In genomic region chr5:181204561-181205401, GRCh38 we compare ENCODE assay signal across 8 cellular contexts. TPM values are rescaled to one million over a fixed set of nuclear protein-coding genes. Genes with fewer than 3 reads are reported as not detected.
DNase-seq lines count a peak whose midpoint lies in the region; ATAC-seq, FAIRE-seq and TF ChIP-seq lines count a peak whose summit lies in the region.

TSS of gene TRIM7 (minus strand) at chr5:181205196. CDS start at chr5:181205110, 86 bp downstream.

- TF ChIP-seq EP300 in HepG2 (IDR thresholded peaks at IDR 0.05; ENCODE audit: low read depth in 2 of 2, low read length in 2 of 2) (no peak), HepG2 (CRISPR knock-in tag; IDR thresholded peaks at IDR 0.05; ENCODE audit: borderline replicate concordance) (no peak)

- no peak for TF ChIP-seq CTCF in BE2C (IDR thresholded peaks at IDR 0.05; ENCODE audit: low read depth, low read length)
- TF ChIP-seq CTCF in LNCaP clone FGC (IDR thresholded peaks at IDR 0.05; ENCODE audit: control insufficient read depth, extremely low read depth, insufficient read depth), result no peak
- TF ChIP-seq CTCF in mammary epithelial cell (conservative IDR thresholded peaks at IDR 0.05 in 1 of 2, IDR thresholded peaks at IDR 0.05 in 1 of 2; ENCODE audit: extremely low read depth in 1 of 2, insufficient read depth in 1 of 2, low read depth in 1 of 2, low read length in 2 of 2), result no peak
- TF ChIP-seq CTCF in HepG2 (CRISPR knock-in tag; IDR thresholded peaks at IDR 0.05), result no peak
- TF ChIP-seq CTCF in thoracic aorta (IDR thresholded peaks at IDR 0.05), result no peak

- peak within 1 kb of the TSS; percentile 88 for H3K4me2 ChIP-seq in mammary epithelial cell (ENCODE audit: insufficient read depth, low read depth, low read length)
- H3K4me2 ChIP-seq in HepG2 (ENCODE audit: low read depth, low read length), result peak within 1 kb of the TSS; percentile 97

- BruUV-seq in mammary epithelial cell (replicated peaks; lab: Mats Ljungman, UMichigan) (no TSS peak), HepG2 (replicated peaks; lab: Mats Ljungman, UMichigan) (no TSS peak)

- DNase-seq in BE2C, result peak; percentile 53
- no peak for DNase-seq in LNCaP clone FGC (ENCODE audit: low read depth)
- peak; percentile 74 for DNase-seq in mammary epithelial cell
- DNase-seq in HepG2 (ENCODE audit: low spot score), result no peak
- no peak for DNase-seq in thoracic aorta (ENCODE audit: low spot score)
- DNase-seq in HTR-8/SVneo (ENCODE audit: insufficient read length, low spot score), result no peak
- DNase-seq in Kasumi-1 (lab: John Stamatoyannopoulos, UW), result no peak

- H3K27ac ChIP-seq in mammary epithelial cell (ENCODE audit: insufficient read depth, low read depth, low read length) (no peak within 1 kb of the TSS), HepG2 (ENCODE audit: extremely low read length, insufficient read depth, low read length) (no peak within 1 kb of the TSS), thoracic aorta (peak within 1 kb of the TSS; percentile 69 to 89)

- POLR2A ChIA-PET in HepG2 (lab: Yijun Ruan, JAX), result interaction anchor here (1.2 to 7.4 kb wide), 2 partner anchors 13 to 19 kb away, joined by 3 to 104 read pairs; no protein-coding TSS in a partner anchor

- intact Hi-C loops in mammary epithelial cell (cut with micrococcal nuclease), result no loop called here
- intact Hi-C loops in HepG2 (cut with micrococcal nuclease; ENCODE audit: unreplicated experiment), result no loop called here

- FAIRE-seq in HepG2 (lab: Jason Lieb, UNC) (no peak), HTR-8/SVneo (lab: Jason Lieb, UNC) (no peak)

- H4K20me1 ChIP-seq in mammary epithelial cell (ENCODE audit: insufficient read depth, low read length), result no peaks in the 10 kb centered on the region
- H4K20me1 ChIP-seq in HepG2 (ENCODE audit: insufficient read depth, low read length), result no peaks in the 10 kb centered on the region

- H3K36me3 ChIP-seq in BE2C, result no peaks in the 10 kb centered on the region
- peaks cover 4% of the 10 kb centered on the region for H3K36me3 ChIP-seq in mammary epithelial cell (ENCODE audit: insufficient read depth, low read length)
- no peaks in the 10 kb centered on the region for H3K36me3 ChIP-seq in HepG2 (replicated peaks in 1 of 2; ENCODE audit: control insufficient read depth in 1 of 2, insufficient read depth in 2 of 2, low read length in 2 of 2)
- no peaks in the 10 kb centered on the region for H3K36me3 ChIP-seq in thoracic aorta

- H3K9ac ChIP-seq in mammary epithelial cell (ENCODE audit: insufficient read depth, low read length) (peak within 1 kb of the TSS; percentile 9), HepG2 (ENCODE audit: insufficient read depth, low read depth, low read length) (peak within 1 kb of the TSS; percentile 3; the same call in 1 of the 2 replicates)

- TF ChIP-seq RAD21 in HepG2 (CRISPR knock-in tag; IDR thresholded peaks at IDR 0.05), result no peak

- no peak for TF ChIP-seq POLR2A in HepG2 (IDR thresholded peaks at IDR 0.05; ENCODE audit: insufficient read depth in 1 of 2, low read depth in 2 of 2, low read length in 2 of 2)

- H3K4me3 ChIP-seq in BE2C (ENCODE audit: low read depth, low read length) (peak within 1 kb of the TSS; percentile 79), LNCaP clone FGC (ENCODE audit: low read depth, low read length) (peak within 1 kb of the TSS; percentile 57), mammary epithelial cell (replicated peaks in 1 of 3; ENCODE audit: insufficient read depth in 1 of 3, low read depth in 2 of 3, low read length in 3 of 3) (peak within 1 kb of the TSS; percentile 64 to 73 (median 68)), HepG2 (replicated peaks in 1 of 3; ENCODE audit: insufficient read depth in 1 of 3, low read depth in 2 of 3, low read length in 3 of 3) (peak within 1 kb of the TSS; percentile 56 to 82 (median 67)), thoracic aorta (peak within 1 kb of the TSS; percentile 89)

- 0% methylated on average over 13 of the region's 102 CpGs for WGBS in mammary epithelial cell (ENCODE audit: low coverage, missing lambda C conversion rate)
- WGBS in HepG2 (ENCODE audit: low lambda C conversion rate), result 1% methylated on average over 15 of the region's 102 CpGs

- H3K4me1 ChIP-seq in BE2C (no peaks in the 10 kb centered on the region), mammary epithelial cell (ENCODE audit: insufficient read depth, low read length) (peaks cover 22% of the 10 kb centered on the region), HepG2 (ENCODE audit: insufficient read depth, low read length) (peaks cover 38% of the 10 kb centered on the region), thoracic aorta (ENCODE audit: control insufficient read depth in 1 of 2, low read depth in 2 of 2) (peaks cover 18 to 27% of the 10 kb centered on the region in 2 donors)

- H3K79me2 ChIP-seq in mammary epithelial cell (ENCODE audit: insufficient read depth, low read length) (peaks cover 17% of the 10 kb centered on the region), HepG2 (ENCODE audit: insufficient read depth, low read length) (no peaks in the 10 kb centered on the region)

- CTCF ChIA-PET in mammary epithelial cell (lab: Charles Lee; ENCODE audit: low non-redundant PET), result no interaction called here
- CTCF ChIA-PET in HepG2 (lab: Yijun Ruan, JAX; ENCODE audit: low intra/inter-chr PET ratio, low total read pairs), result no interaction called here

- peak within 1 kb of the TSS; percentile 89 for H2AFZ ChIP-seq in mammary epithelial cell (ENCODE audit: low read depth, low read length)
- no peak within 1 kb of the TSS for H2AFZ ChIP-seq in HepG2 (ENCODE audit: low read length)

- in situ Hi-C loops in mammary epithelial cell (cut with MboI; ENCODE audit: low sequenced_read_pairs in 2 of 2) (no loop called here), HepG2 (cut with HindIII; ENCODE audit: extremely low pct_ligation_motif_present, low pct_unique_long_range_greater_than_20kb) (no loop called here)

- ATAC-seq in HepG2 (peak; percentile 14), thoracic aorta (ENCODE audit: insufficient number of reproducible peaks, low FRiP score, low read depth) (peak; percentile 10), GM21619 (IDR thresholded peaks at IDR 0.05; ENCODE audit: unreplicated experiment) (no peak)

- H3K9me3 ChIP-seq in BE2C, result no peaks in the 10 kb centered on the region
- H3K9me3 ChIP-seq in mammary epithelial cell (replicated peaks; ENCODE audit: insufficient read depth, low read length), result no peaks in the 10 kb centered on the region
- H3K9me3 ChIP-seq in HepG2 (ENCODE audit: low read length), result no peaks in the 10 kb centered on the region
- no peaks in the 10 kb centered on the region for H3K9me3 ChIP-seq in thoracic aorta

- H3K27me3 ChIP-seq in BE2C (peaks cover 25% of the 10 kb centered on the region), mammary epithelial cell (ENCODE audit: insufficient read depth, low read length) (no peaks in the 10 kb centered on the region), HepG2 (ENCODE audit: control insufficient read depth in 1 of 2, insufficient read depth in 2 of 2, low read length in 2 of 2) (peaks cover 4 to 61% of the 10 kb centered on the region in 2 experiments; a peak in 4 of 5 replicates), thoracic aorta (replicated peaks; ENCODE audit: insufficient read depth) (no peaks in the 10 kb centered on the region)

- dilution Hi-C loops in mammary epithelial cell (cut with HindIII; ENCODE audit: low sequenced_read_pairs), result no loop called here

TF ChIP-seq in HepG2, 621 proteins besides CTCF, POLR2A, EP300 and RAD21 (continues in another document):
- TF ChIP-seq RNF2 (conservative IDR thresholded peaks at IDR 0.05; ENCODE audit: low read depth) (0 out of 2 replicates have a peak, but pooled peaks have one; percentile 49), MAX (IDR thresholded peaks at IDR 0.05) (peak; percentile 46; the same call in 1 of the 2 replicates)

RNA-seq across cellular contexts. Expression of gene TRIM7, which starts in this region (rescaled TPM):
- 3.2 TPM for polyA plus RNA-seq in BE2C (2012; ENCODE audit: insufficient read depth, insufficient read length, low read depth)
- total RNA-seq in mammary epithelial cell (10 to 100 TPM in 1 of 2 donors, 1 to 10 TPM in 1; 6.3 to 31.4 TPM), HepG2 (2016; rRNA removed; fragmentation: Illumina TruSeq; extraction: Trizol) (not detected in 2 replicates), thoracic aorta (10 to 100 TPM; 11.4 to 14.7 TPM)
- polyA plus RNA-seq in mammary epithelial cell (18.8 TPM), HepG2 (2011; rRNA removed) (0.10 and 0.13 TPM in 2 replicates)
- 6.6 TPM for polyA minus RNA-seq in mammary epithelial cell
- total RNA-seq in HepG2 (2016; cell fraction: cytosol; rRNA removed; fragmentation: Illumina TruSeq; extraction: Trizol; ENCODE audit: low read depth), result not detected in 2 replicates
- not detected in 2 replicates for total RNA-seq in HepG2 (2016; cell fraction: insoluble cytoplasmic fraction; rRNA removed; fragmentation: Illumina TruSeq; extraction: Trizol)
- not detected in 2 replicates for total RNA-seq in HepG2 (2016; cell fraction: membrane; rRNA removed; fragmentation: Illumina TruSeq; extraction: Trizol)
- total RNA-seq in HepG2 (2016; cell fraction: nucleus; rRNA removed; fragmentation: Illumina TruSeq; extraction: Trizol), result not detected in 2 replicates
- polyA plus RNA-seq in HepG2 (2011; cell fraction: cytosol; rRNA removed), result 0.11 and 0.13 TPM in 2 replicates
- polyA plus RNA-seq in HepG2 (2011; cell fraction: nucleus; rRNA removed), result 0.16 and 0.29 TPM in 2 replicates
- polyA plus RNA-seq in HepG2 (2012), result 0.13 TPM in 1 of 2 replicates, not detected in the other
- not detected in 2 replicates for polyA plus RNA-seq in HepG2 (2016; cell fraction: cytosol; fragmentation: Illumina TruSeq; extraction: Trizol; ENCODE audit: low read depth)
- not detected in 2 replicates for polyA plus RNA-seq in HepG2 (2016; cell fraction: insoluble cytoplasmic fraction; fragmentation: Illumina TruSeq; extraction: Trizol; ENCODE audit: low read depth)
- 0.23 TPM in 1 of 2 replicates, not detected in the other for polyA plus RNA-seq in HepG2 (2016; cell fraction: membrane; fragmentation: Illumina TruSeq; extraction: Trizol; ENCODE audit: low read depth)
- not detected in 2 replicates for polyA plus RNA-seq in HepG2 (2016; cell fraction: nucleus; fragmentation: Illumina TruSeq; extraction: Trizol; ENCODE audit: insufficient read depth, low read depth)
- 10.8 TPM in 1 of 2 replicates, not detected in the other for polyA minus RNA-seq in HepG2 (2011; rRNA and poly(A)+ RNA removed; ENCODE audit: low replicate concordance)
- polyA minus RNA-seq in HepG2 (2011; cell fraction: cytosol; rRNA and poly(A)+ RNA removed), result 0.88 TPM in 1 of 2 replicates, not detected in the other
- polyA minus RNA-seq in HepG2 (2011; cell fraction: nucleus; rRNA and poly(A)+ RNA removed), result 1.2 TPM in 1 of 2 replicates, not detected in the other

Comparison
In these comparisons a context has a peak if more than half of its experiments do, and no peak if none do; other contexts are left out.
1. RNA of gene TRIM7 (total RNA-seq): 6.3 to 31.4 TPM in mammary epithelial cell and 11.4 to 14.7 TPM in thoracic aorta; not detected in HepG2; every median in the first group is over 4 times any median in the second.
2. RNA of gene TRIM7 (polyA plus RNA-seq): 18.8 TPM in mammary epithelial cell (single experiment); 0.10 to 0.29 TPM in HepG2; every median in the first group is over 10 times any median in the second.
3. DNase-seq: peak in BE2C (single experiment) and mammary epithelial cell (single experiment); none in LNCaP clone FGC (single experiment), HepG2 (single experiment), thoracic aorta (single experiment), HTR-8/SVneo (single experiment) and Kasumi-1 (0 of 2).
4. H3K27ac ChIP-seq: peak in thoracic aorta (2 of 2); none in mammary epithelial cell (single experiment) and HepG2 (single experiment).
5. Peak in every context shown above with its lines, with median percentiles within 50 percentile points of each other: H3K4me3 ChIP-seq.